8 cellular contexts compared by ENCODE assay signal in genomic region chr1:220189750-220190347, GRCh38.
A peak's percentile ranks its signal among the peaks of the same experiment; 100 is the strongest.
DNase-seq lines count a peak whose midpoint lies in the region; ATAC-seq and TF ChIP-seq lines count a peak whose summit lies in the region.

No MANE protein-coding gene starts in this region.

- WGBS in gastroesophageal sphincter (ENCODE audit: low coverage in 1 of 2), 2 donors, result 92 to 100% methylated on average over 1 of the region's 1 CpG

- H3K79me2 ChIP-seq in KMS-11 (ENCODE audit: insufficient read depth, low read depth), result no peaks in the 10 kb centered on the region

- H3K27ac ChIP-seq in KMS-11, result no peak overlapping the region
- H3K27ac ChIP-seq in gastroesophageal sphincter, result no peak overlapping the region

- no peaks in the 10 kb centered on the region for H4K20me1 ChIP-seq in KMS-11 (ENCODE audit: insufficient read depth)

- in situ Hi-C loops in G401 (cut with HindIII; ENCODE audit: low sequenced_read_pairs), result no loop called here

- no peaks in the 10 kb centered on the region for H3K9me3 ChIP-seq in gastroesophageal sphincter

- no peak for TF ChIP-seq POLR2A in gastroesophageal sphincter (IDR thresholded peaks at IDR 0.05)

- no peak overlapping the region for H3K4me3 ChIP-seq in KMS-11 (IDR thresholded peaks at IDR 0.05; ENCODE audit: insufficient read depth, low read depth, low read length)
- no peak overlapping the region for H3K4me3 ChIP-seq in gastroesophageal sphincter

- no peak overlapping the region for H3K9ac ChIP-seq in KMS-11

- TF ChIP-seq EP300 in gastroesophageal sphincter (IDR thresholded peaks at IDR 0.05), result no peak

- no peak overlapping the region for H2AFZ ChIP-seq in KMS-11 (ENCODE audit: low read depth)

- H3K4me1 ChIP-seq in KMS-11 (ENCODE audit: low read depth, poor library complexity, severe bottlenecking) (no peaks in the 10 kb centered on the region), gastroesophageal sphincter (no peaks in the 10 kb centered on the region)

- H3K4me2 ChIP-seq in KMS-11, result no peak overlapping the region

- no peak for ATAC-seq in gastroesophageal sphincter
- no peak for ATAC-seq in HG03439 (IDR thresholded peaks at IDR 0.05; ENCODE audit: unreplicated experiment)
- ATAC-seq in GM21529 (IDR thresholded peaks at IDR 0.05; ENCODE audit: unreplicated experiment), result no peak

- peak; percentile 57 for DNase-seq in G401 (ENCODE audit: low spot score)
- peak; percentile 25 for DNase-seq in SK-N-DZ (ENCODE audit: low spot score)
- no peak for DNase-seq in activated naive CD4-positive, alpha-beta T cell treated with Interleukin-2 at 50 U/mL for 16 hours
- DNase-seq in GM19238 (ENCODE audit: insufficient read length, low spot score), result no peak

- no peaks in the 10 kb centered on the region for H3K27me3 ChIP-seq in KMS-11 (ENCODE audit: insufficient read depth, low read depth)
- no peaks in the 10 kb centered on the region for H3K27me3 ChIP-seq in gastroesophageal sphincter

- no peaks in the 10 kb centered on the region for H3K36me3 ChIP-seq in KMS-11 (ENCODE audit: insufficient read depth)
- H3K36me3 ChIP-seq in gastroesophageal sphincter, result peaks cover 9 to 87% of the 10 kb centered on the region in 2 donors

- TF ChIP-seq CTCF in KMS-11 (conservative IDR thresholded peaks at IDR 0.05; ENCODE audit: low read depth, low read length), result peak; percentile 76
- TF ChIP-seq CTCF in gastroesophageal sphincter (IDR thresholded peaks at IDR 0.05), result peak; percentile 13 to 32 (median 27)

Comparison
In these comparisons a context has a peak if more than half of its experiments do, and no peak if none do; other contexts are left out.
1. DNase-seq: peak in G401 (single experiment) and SK-N-DZ (single experiment); none in activated naive CD4-positive, alpha-beta T cell treated with Interleukin-2 at 50 U/mL for 16 hours (single experiment) and GM19238 (single experiment).